In the genomic region with DNA sequence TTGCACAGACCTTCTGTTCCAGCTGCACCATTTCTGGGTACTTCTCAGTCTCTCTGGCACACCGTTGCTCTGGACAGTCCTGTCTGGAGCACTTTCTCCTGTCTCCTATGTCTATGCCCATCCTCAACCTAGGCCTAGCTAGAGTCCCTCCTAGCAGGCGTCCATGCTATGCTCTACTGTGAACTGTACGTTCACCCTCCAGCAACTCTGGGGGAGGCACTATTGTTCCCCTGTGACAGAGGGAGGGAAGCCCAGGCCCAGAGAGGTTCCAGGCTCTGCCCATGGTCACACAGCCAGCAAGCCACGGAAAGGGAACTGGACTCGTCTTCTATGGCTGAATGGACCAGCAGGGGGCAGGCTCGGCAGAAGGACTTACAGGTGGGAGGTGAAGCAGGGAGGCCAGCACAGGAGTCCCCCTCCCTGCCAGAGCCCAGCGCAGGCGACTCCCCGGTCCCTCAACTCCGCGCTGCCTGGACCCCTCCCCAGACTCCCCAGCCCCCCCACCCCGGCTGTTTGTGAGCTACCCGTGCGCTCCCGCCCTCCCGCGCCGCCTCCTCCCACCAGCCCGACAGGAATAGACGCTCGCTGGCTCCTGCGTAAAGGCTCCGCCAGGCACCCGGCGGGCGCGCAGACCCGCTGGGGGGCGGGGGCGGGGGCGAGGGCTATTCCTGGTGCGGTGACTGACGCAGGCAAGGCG, we compare ENCODE assay signal across 8 cellular contexts. TPM values are rescaled to one million over a fixed set of nuclear protein-coding genes. Genes with fewer than 3 reads are reported as not detected.
DNase-seq lines count a peak whose midpoint lies in the region; ATAC-seq, FAIRE-seq and TF ChIP-seq lines count a peak whose summit lies in the region.

No MANE protein-coding gene starts in this region.

- FAIRE-seq in GM12892 (lab: Jason Lieb, UNC) = peak; percentile 67

- intact Hi-C loops in uterus (cut with DNase I; ENCODE audit: low total_unique reads) = no loop called here

- H3K36me3 ChIP-seq in uterus = no peaks in the 10 kb centered on the region

- no peaks in the 10 kb centered on the region for H3K9me3 Mint-ChIP-seq in activated T-cell treated with anti-CD3 and anti-CD28 coated beads, Interleukin-2, amount 50 U/mL, for 72 hours

- H3K27me3 ChIP-seq in foreskin keratinocyte = peaks cover 62% of the 10 kb centered on the region
- peaks cover 14 to 18% of the 10 kb centered on the region in 2 donors for H3K27me3 ChIP-seq in uterus

- H3K4me1 ChIP-seq in foreskin keratinocyte = no peaks in the 10 kb centered on the region
- H3K4me1 ChIP-seq in uterus = peaks cover 0 to 11% of the 10 kb centered on the region in 2 donors

- no peak overlapping the region for H3K4me3 ChIP-seq in uterus

- H3K27ac Mint-ChIP-seq in activated T-cell treated with anti-CD3 and anti-CD28 coated beads, Interleukin-2, amount 50 U/mL, for 72 hours = no peak overlapping the region

- peak; percentile 30 for DNase-seq in A172 (ENCODE audit: low spot score)
- peak; percentile 62 for DNase-seq in GM12892 (ENCODE audit: insufficient read length)
- peak; percentile 41 to 52 for DNase-seq in NOMO-1 (lab: John Stamatoyannopoulos, UW; ENCODE audit: unreplicated experiment in 2 of 2)
- peak; percentile 72 to 83 for DNase-seq in activated T-cell treated with anti-CD3 and anti-CD28 coated beads, Interleukin-2, amount 50 U/mL, for 72 hours
- peak in 1 of 2 donors; percentile 33 for DNase-seq in foreskin keratinocyte
- peak; percentile 33 for DNase-seq in omental fat pad (ENCODE audit: low spot score)
- peak; percentile 31 to 35 for DNase-seq in uterus

- TF ChIP-seq CTCF in foreskin keratinocyte (conservative IDR thresholded peaks at IDR 0.05) (peak; percentile 66), omental fat pad (IDR thresholded peaks at IDR 0.05) (no peak), uterus (IDR thresholded peaks at IDR 0.05) (peak in 1 of 4 experiments; percentile 28)

- H3K36me3 Mint-ChIP-seq in activated T-cell treated with anti-CD3 and anti-CD28 coated beads, Interleukin-2, amount 50 U/mL, for 72 hours (ENCODE audit: insufficient read depth in 2 of 2) = no peaks in the 10 kb centered on the region

- peaks cover 12% of the 10 kb centered on the region for H3K4me1 Mint-ChIP-seq in activated T-cell treated with anti-CD3 and anti-CD28 coated beads, Interleukin-2, amount 50 U/mL, for 72 hours (ENCODE audit: low read depth)

- ATAC-seq in activated T-cell treated with anti-CD3 and anti-CD28 coated beads, Interleukin-2, amount 50 U/mL, for 72 hours (replicated peaks in 1 of 2) = peak; percentile 41 to 55
- ATAC-seq in foreskin keratinocyte (peak; percentile 59), omental fat pad (ENCODE audit: low FRiP score) (no peak), GM19023 (IDR thresholded peaks at IDR 0.05; ENCODE audit: unreplicated experiment) (no peak)

- H3K4me3 Mint-ChIP-seq in activated T-cell treated with anti-CD3 and anti-CD28 coated beads, Interleukin-2, amount 50 U/mL, for 72 hours = peak overlapping the region; percentile 56 to 73

- no peaks in the 10 kb centered on the region for H3K9me3 ChIP-seq in uterus

- no peak for TF ChIP-seq POLR2A in GM12892 (IDR thresholded peaks at IDR 0.05; ENCODE audit: low read depth, low read length)
- TF ChIP-seq POLR2A in uterus (IDR thresholded peaks at IDR 0.05) = no peak

- H3K27ac ChIP-seq in foreskin keratinocyte = no peak overlapping the region
- H3K27ac ChIP-seq in uterus = no peak overlapping the region

- peaks cover 40% of the 10 kb centered on the region for H3K27me3 Mint-ChIP-seq in activated T-cell treated with anti-CD3 and anti-CD28 coated beads, Interleukin-2, amount 50 U/mL, for 72 hours (ENCODE audit: low read depth)

RNA-seq across cellular contexts. Expression of gene LINGO1, which starts 1.7 kb away (rescaled TPM):
- 0.60 and 1.1 TPM in 2 replicates for total RNA-seq in A172 (2014; rRNA removed; shearing (Covaris generic))
- 0.11 TPM for polyA plus RNA-seq in GM12892 (2012; ENCODE audit: missing spikeins)
- total RNA-seq in activated T-cell treated with anti-CD3 and anti-CD28 coated beads, Interleukin-2, amount 50 U/mL, for 72 hours = under 1 TPM in 1 of 2 donors, not detected in 1; 0.17 TPM
- total RNA-seq in foreskin keratinocyte (0.07 TPM in 1 of 2 replicates, not detected in the other), omental fat pad (1 to 10 TPM in 2 of 4 donors, under 1 TPM in 2; 0.36 to 1.7 (median 0.69) TPM), uterus (1 to 10 TPM in 2 of 4 donors, under 1 TPM in 1, not detected in 1; 0.26 to 9.6 (median 8.4) TPM)
- polyA plus RNA-seq in foreskin keratinocyte = 0.06 and 0.07 TPM in 2 replicates

Comparison
In these comparisons a context has a peak if more than half of its experiments do, and no peak if none do; other contexts are left out.
1. ATAC-seq: peak in activated T-cell treated with anti-CD3 and anti-CD28 coated beads, Interleukin-2, amount 50 U/mL, for 72 hours (2 of 2) and foreskin keratinocyte (single experiment); none in omental fat pad (single experiment) and GM19023 (single experiment).